In genomic region chr4:117434424-117434823, GRCh38 we compare ENCODE assay signal across 26 cellular contexts.
"Had no signal": no experiment of that assay in that cellular context is flagged by ENCODE, and none has a peak within 500 bp of the region (broad histone marks: within the 10 kb centered on the region; RNA-seq: fewer than 3 reads in every experiment).

No MANE protein-coding gene starts in this region.

- H3K27me3 Mint-ChIP-seq: activated naive CD4-positive, alpha-beta T cell treated with anti-CD3 and anti-CD28 coated beads, Interleukin-2, amount 50 U/mL, for 24 hours had no signal

- H3K9me3 Mint-ChIP-seq: T-helper 1 cell treated with Interleukin-12 subunit alpha and Interleukin-12 subunit beta and Interleukin-4 antibody, amounts not matched to agents 30 μg/mL and 1 μg/mL, for 36 hours had no signal

- H3K4me3 Mint-ChIP-seq: activated CD8-positive, alpha-beta T cell treated with anti-CD3 and anti-CD28 coated beads, Interleukin-2, amount 10 ng/mL, durations not matched to agents 7 days and 5 days; activated naive CD4-positive, alpha-beta T cell treated with anti-CD3 and anti-CD28 coated beads, Interleukin-2, amount 50 U/mL, for 24 hours; T-helper 1 cell treated with Interleukin-12 subunit alpha and Interleukin-12 subunit beta and Interleukin-4 antibody, amounts not matched to agents 30 μg/mL and 1 μg/mL, for 36 hours; WTC11 had no signal

- H3K4me3 ChIP-seq: breast epithelium, MG63, Peyer's patch, SJCRH30 had no signal

- H3K9me3 ChIP-seq: breast epithelium, MG63, Peyer's patch, SJCRH30 had no signal

- H3K4me1 Mint-ChIP-seq: activated naive CD4-positive, alpha-beta T cell treated with anti-CD3 and anti-CD28 coated beads, Interleukin-2, amount 50 U/mL, for 24 hours; WTC11 had no signal

- DNase-seq: activated CD4-positive, alpha-beta T cell treated with anti-CD3 and anti-CD28 coated beads for 48 hours; activated CD4-positive, alpha-beta T cell treated with anti-CD3 and anti-CD28 coated beads, Interleukin-2, amount 50 U/mL, for 4 hours; activated CD4-positive, CD25-positive, alpha-beta regulatory T cell treated with anti-CD3 and anti-CD28 coated beads, Interleukin-2, amount 50 U/mL, for 72 hours; activated CD8-positive, alpha-beta memory T cell treated with anti-CD3 and anti-CD28 coated beads, Interleukin-2, amount 50 U/mL, for 48 hours; activated CD8-positive, alpha-beta T cell treated with anti-CD3 and anti-CD28 coated beads, Interleukin-2, amount 10 ng/mL, durations not matched to agents 7 days and 5 days; activated T-cell treated with anti-CD3 and anti-CD28 coated beads, Interleukin-2, amount 50 U/mL, for 1 hour; aorta; caudate nucleus; MG63; MV-4-11; NCI-H1092 treated with DMSO at 0.1 percent for 48 hours; NCI-H1417 treated with DMSO at 0.1 percent for 48 hours; NCI-H1694; NCI-H2029; NCI-H2107; NCI-H2171 treated with DMSO at 0.1 percent for 48 hours; NCI-H345; NCI-H510A; Peyer's patch; Right ventricle myocardium superior; SJCRH30 had no signal

- H3K4me1 ChIP-seq: breast epithelium, Peyer's patch, SJCRH30 had no signal

- H3K36me3 Mint-ChIP-seq: activated naive CD4-positive, alpha-beta T cell treated with anti-CD3 and anti-CD28 coated beads, Interleukin-2, amount 50 U/mL, for 24 hours; WTC11 had no signal

- H3K27me3 ChIP-seq: breast epithelium, MG63, Peyer's patch, SJCRH30 had no signal

- H3K27ac Mint-ChIP-seq: activated CD8-positive, alpha-beta T cell treated with anti-CD3 and anti-CD28 coated beads, Interleukin-2, amount 10 ng/mL, durations not matched to agents 7 days and 5 days; activated naive CD4-positive, alpha-beta T cell treated with anti-CD3 and anti-CD28 coated beads, Interleukin-2, amount 50 U/mL, for 24 hours; T-helper 1 cell treated with Interleukin-12 subunit alpha and Interleukin-12 subunit beta and Interleukin-4 antibody, amounts not matched to agents 30 μg/mL and 1 μg/mL, for 36 hours; WTC11 had no signal

- H3K36me3 ChIP-seq: breast epithelium, MG63, Peyer's patch, SJCRH30 had no signal

- H3K27ac ChIP-seq: breast epithelium, Peyer's patch, RWPE1, SJCRH30 had no signal

- ATAC-seq: activated CD8-positive, alpha-beta T cell treated with anti-CD3 and anti-CD28 coated beads, Interleukin-2, amount 10 ng/mL, durations not matched to agents 7 days and 5 days; WTC11 had no signal
